In genomic region chr11:81129618-81130017, GRCh38 we compare ENCODE assay signal across 10 cellular contexts.
"Had no signal": no experiment of that assay in that cellular context is flagged by ENCODE, and none has a peak within 500 bp of the region (broad histone marks: within the 10 kb centered on the region; RNA-seq: fewer than 3 reads in every experiment).

No MANE protein-coding gene starts in this region.

- DNase-seq: GM23248, GOT3, H7, H9, HCEC 1CT, HFFc6 had no signal

- H3K36me3 ChIP-seq: HAP-1 had no signal

- H3K9ac ChIP-seq: GM23248 had no signal

- H3K9me3 ChIP-seq: HAP-1 had no signal

- H3K4me1 ChIP-seq: HAP-1 had no signal

- H3K4me3 ChIP-seq: GM23248, GM23338, HAP-1 had no signal

- H3K4me2 ChIP-seq: GM23338 had no signal

- H2AFZ ChIP-seq: GM23248, GM23338 had no signal

- H3K27ac ChIP-seq: GM23248 had no signal

- FAIRE-seq: H54 had no signal

- ATAC-seq: GM23338, HCT116 had no signal
